ENCODE assay signal across 15 cellular contexts in genomic region chr12:52285172-52285745, GRCh38. TPM values are rescaled to one million over a fixed set of nuclear protein-coding genes. Genes with fewer than 3 reads are reported as not detected.
A peak's percentile ranks its signal among the peaks of the same experiment; 100 is the strongest.
DNase-seq lines count a peak whose midpoint lies in the region; TF ChIP-seq lines count a peak whose summit lies in the region.
"Had no signal": no experiment of that assay in that cellular context is flagged by ENCODE, and none has a peak within 500 bp of the region (broad histone marks: within the 10 kb centered on the region; RNA-seq: fewer than 3 reads in every experiment).

No MANE protein-coding gene starts in this region.

- intact Hi-C loops in PC-9 (cut with micrococcal nuclease; ENCODE audit: unreplicated experiment) = no loop called here

- H3K9ac ChIP-seq in endodermal cell (ENCODE audit: extremely low read depth, low read length, poor library complexity, severe bottlenecking) = no peak overlapping the region

- in situ Hi-C loops in GM13977 (cut with MboI; ENCODE audit: low pct_unique_long_range_greater_than_20kb, low sequenced_read_pairs, unreplicated experiment) = no loop called here

- DNase-seq in GM13977 (ENCODE audit: low spot score) (peak; percentile 11), PC-9 (peak in 1 of 2 experiments; percentile 83), endodermal cell (peak; percentile 10), renal cortical epithelial cell (ENCODE audit: low read depth) (peak; percentile 34), NCI-H2196 (lab: John Stamatoyannopoulos, UW; ENCODE audit: unreplicated experiment) (no peak), D341Med (ENCODE audit: low spot score) (no peak)
- no peak for DNase-seq in T-helper 2 cell treated with Interferon-gamma antibody and Interleukin-4, amounts not matched to agents 5 μg/mL and 100 μg/mL, for 36 hours (ENCODE audit: low spot score)
- no peak for DNase-seq in stimulated activated CD4-positive, alpha-beta T cell treated with anti-CD3 and anti-CD28 coated beads, Interleukin-12 subunit alpha, Interleukin-12 subunit beta, amount 100 ng/mL, for 4 hours
- DNase-seq: activated CD4-positive, alpha-beta T cell treated with anti-CD3 and anti-CD28 coated beads, Interleukin-2, amount 10 ng/mL, durations not matched to agents 24 days and 14 days; CD4-positive, CD25-positive, alpha-beta regulatory T cell; NCI-H2029 treated with DMSO at 0.1 percent for 48 hours; NCI-H748 treated with DMSO at 0.1 percent for 48 hours had no signal

- H3K27me3 ChIP-seq in PC-9 (ENCODE audit: insufficient read depth, low read depth) (no peaks in the 10 kb centered on the region), endodermal cell (ENCODE audit: control insufficient read depth, insufficient read depth, low read length, poor library complexity, severe bottlenecking) (no peaks in the 10 kb centered on the region)

- no peaks in the 10 kb centered on the region for H3K9me2 ChIP-seq in PC-9 (ENCODE audit: insufficient read depth)

- H3F3A ChIP-seq in PC-9 (ENCODE audit: insufficient read depth, low read depth) = peaks cover 38% of the 10 kb centered on the region

- TF ChIP-seq CTCF in GM13977 (IDR thresholded peaks at IDR 0.05; ENCODE audit: extremely low read depth, insufficient read depth, missing control alignments) (no peak), PC-9 (conservative IDR thresholded peaks at IDR 0.05) (no peak), endodermal cell (conservative IDR thresholded peaks at IDR 0.05) (no peak)

- no peak overlapping the region for H3K27ac Mint-ChIP-seq in endodermal cell
- no peak overlapping the region for H3K27ac Mint-ChIP-seq in T-helper 2 cell treated with Interferon-gamma antibody and Interleukin-4, amounts not matched to agents 5 μg/mL and 100 μg/mL, for 36 hours
- H3K27ac Mint-ChIP-seq: activated CD4-positive, alpha-beta T cell treated with anti-CD3 and anti-CD28 coated beads, Interleukin-2, amount 10 ng/mL, durations not matched to agents 24 days and 14 days; CD4-positive, CD25-positive, alpha-beta regulatory T cell had no signal

- CTCF ChIA-PET in PC-9 (lab: Charles Lee) = no interaction called here

- H3K36me3 ChIP-seq in PC-9 (ENCODE audit: low read depth) (0 out of 2 replicates have a peak, but pooled peaks cover 3% of the 10 kb centered on the region), endodermal cell (ENCODE audit: control insufficient read depth, insufficient read depth, low read length) (no peaks in the 10 kb centered on the region)

- H3K4me3 Mint-ChIP-seq in endodermal cell = no peak overlapping the region
- H3K4me3 Mint-ChIP-seq in T-helper 2 cell treated with Interferon-gamma antibody and Interleukin-4, amounts not matched to agents 5 μg/mL and 100 μg/mL, for 36 hours = no peak overlapping the region
- H3K4me3 Mint-ChIP-seq: activated CD4-positive, alpha-beta T cell treated with anti-CD3 and anti-CD28 coated beads, Interleukin-2, amount 10 ng/mL, durations not matched to agents 24 days and 14 days; CD4-positive, CD25-positive, alpha-beta regulatory T cell had no signal

- no peaks in the 10 kb centered on the region for H4K20me1 ChIP-seq in PC-9 (ENCODE audit: insufficient read depth)

- POLR2A ChIA-PET in PC-9 (lab: Charles Lee; ENCODE audit: unreplicated experiment) = no interaction called here

- no peak overlapping the region for H3K4me3 ChIP-seq in PC-9
- no peak overlapping the region for H3K4me3 ChIP-seq in endodermal cell (ENCODE audit: low read length)

- no TSS peak for BruUV-seq in PC-9 (replicated peaks; lab: Mats Ljungman, UMichigan)

- no peaks in the 10 kb centered on the region for H3K4me1 Mint-ChIP-seq in endodermal cell
- peaks cover 13% of the 10 kb centered on the region for H3K4me1 Mint-ChIP-seq in T-helper 2 cell treated with Interferon-gamma antibody and Interleukin-4, amounts not matched to agents 5 μg/mL and 100 μg/mL, for 36 hours (ENCODE audit: low read depth)
- H3K4me1 Mint-ChIP-seq: CD4-positive, CD25-positive, alpha-beta regulatory T cell had no signal

- H3K9me3 ChIP-seq in PC-9 (ENCODE audit: insufficient read depth, low read depth) (no peaks in the 10 kb centered on the region), endodermal cell (ENCODE audit: control insufficient read depth, low read length) (no peaks in the 10 kb centered on the region)

- peaks cover 61% of the 10 kb centered on the region for H3K4me1 ChIP-seq in PC-9 (replicated peaks; ENCODE audit: insufficient read depth)
- no peaks in the 10 kb centered on the region for H3K4me1 ChIP-seq in endodermal cell (ENCODE audit: control insufficient read depth, insufficient read depth, low read length)

- H2AFZ ChIP-seq in PC-9 = no peak overlapping the region

- no peaks in the 10 kb centered on the region for H3K9me3 Mint-ChIP-seq in endodermal cell
- H3K9me3 Mint-ChIP-seq in T-helper 2 cell treated with Interferon-gamma antibody and Interleukin-4, amounts not matched to agents 5 μg/mL and 100 μg/mL, for 36 hours = no peaks in the 10 kb centered on the region
- H3K9me3 Mint-ChIP-seq: activated CD4-positive, alpha-beta T cell treated with anti-CD3 and anti-CD28 coated beads, Interleukin-2, amount 10 ng/mL, durations not matched to agents 24 days and 14 days had no signal

- WGBS in endodermal cell (ENCODE audit: insufficient coverage in 1 of 2, insufficient read length in 1 of 2), 2 experiments = 86 to 100% methylated on average over 1 to 2 of the region's 2 CpGs

- H3K27ac ChIP-seq in PC-9 = peak overlapping the region; percentile 50
- no peak overlapping the region for H3K27ac ChIP-seq in endodermal cell (ENCODE audit: low read depth, low read length)

- H3K79me2 ChIP-seq in PC-9 (ENCODE audit: low read depth) = peaks cover 3% of the 10 kb centered on the region; the same call in 1 of the 2 replicates

- peaks cover 5% of the 10 kb centered on the region for H3K27me3 Mint-ChIP-seq in endodermal cell (ENCODE audit: insufficient read depth)
- H3K27me3 Mint-ChIP-seq in T-helper 2 cell treated with Interferon-gamma antibody and Interleukin-4, amounts not matched to agents 5 μg/mL and 100 μg/mL, for 36 hours (ENCODE audit: low read depth) = no peaks in the 10 kb centered on the region

- H3K4me2 ChIP-seq in PC-9 = peak overlapping the region; percentile 66

- no peaks in the 10 kb centered on the region for H3K36me3 Mint-ChIP-seq in endodermal cell (ENCODE audit: low read depth)
- no peaks in the 10 kb centered on the region for H3K36me3 Mint-ChIP-seq in T-helper 2 cell treated with Interferon-gamma antibody and Interleukin-4, amounts not matched to agents 5 μg/mL and 100 μg/mL, for 36 hours (ENCODE audit: low read depth)
- H3K36me3 Mint-ChIP-seq: CD4-positive, CD25-positive, alpha-beta regulatory T cell had no signal

RNA-seq across cellular contexts. Expression of gene KRT81, which starts 6.1 kb away (rescaled TPM):
- total RNA-seq in PC-9 (2021) (2.5 and 4.3 TPM in 2 replicates), endodermal cell (not detected), renal cortical epithelial cell (48.3 TPM in 1 of 2 replicates, not detected in the other)
- polyA plus RNA-seq in endodermal cell (2013, experiment 1 of 2) = not detected
- not detected for polyA plus RNA-seq in endodermal cell (2013, experiment 2 of 2)
- total RNA-seq: activated CD4-positive, alpha-beta T cell treated with anti-CD3 and anti-CD28 coated beads, Interleukin-2, amount 10 ng/mL, durations not matched to agents 24 days and 14 days; CD4-positive, CD25-positive, alpha-beta regulatory T cell; posterior vena cava had no signal
- polyA plus RNA-seq: CD4-positive, CD25-positive, alpha-beta regulatory T cell had no signal

RNA-seq across cellular contexts. Expression of gene KRT86, which starts 10.8 kb away (rescaled TPM):
- total RNA-seq in PC-9 (2021) (2.7 and 5.7 TPM in 2 replicates), endodermal cell (not detected), renal cortical epithelial cell (0.05 and 2.4 TPM in 2 replicates)
- polyA plus RNA-seq in endodermal cell (2013, experiment 1 of 2) = not detected
- polyA plus RNA-seq in endodermal cell (2013, experiment 2 of 2) = not detected
- total RNA-seq: CD4-positive, CD25-positive, alpha-beta regulatory T cell; posterior vena cava had no signal

RNA-seq across cellular contexts. Expression of gene KRT83, which starts 35.9 kb away (rescaled TPM):
- total RNA-seq in PC-9 (2021) = 0.43 TPM in 1 of 2 replicates, not detected in the other
- total RNA-seq in endodermal cell = not detected
- polyA plus RNA-seq in endodermal cell (2013, experiment 1 of 2) = not detected
- polyA plus RNA-seq in endodermal cell (2013, experiment 2 of 2) = not detected
- not detected in 2 replicates for total RNA-seq in renal cortical epithelial cell
- total RNA-seq: activated CD4-positive, alpha-beta T cell treated with anti-CD3 and anti-CD28 coated beads, Interleukin-2, amount 10 ng/mL, durations not matched to agents 24 days and 14 days; CD4-positive, CD25-positive, alpha-beta regulatory T cell; kidney epithelial cell; posterior vena cava had no signal
- polyA plus RNA-seq: adipose tissue; CD4-positive, CD25-positive, alpha-beta regulatory T cell had no signal

RNA-seq across cellular contexts. Expression of gene KRT7, which starts 52.2 kb away (rescaled TPM):
- 3,783 and 4,555 TPM in 2 replicates for total RNA-seq in PC-9 (2021)
- total RNA-seq in endodermal cell = 1 to 10 TPM in 1 of 2 donors, not detected in 1; 1.5 TPM
- polyA plus RNA-seq in endodermal cell (2013, experiment 1 of 2) = 1.6 TPM
- polyA plus RNA-seq in endodermal cell (2013, experiment 2 of 2) = 0.37 TPM
- total RNA-seq in renal cortical epithelial cell = 124 and 2,408 TPM in 2 replicates
- total RNA-seq: CD4-positive, CD25-positive, alpha-beta regulatory T cell had no signal

Comparison
In these comparisons a context has a peak if more than half of its experiments do, and no peak if none do; other contexts are left out.
1. DNase-seq: peak in GM13977 (single experiment), endodermal cell (single experiment) and renal cortical epithelial cell (single experiment); none in NCI-H2196 (single experiment), D341Med (single experiment), T-helper 2 cell treated with Interferon-gamma antibody and Interleukin-4, amounts not matched to agents 5 μg/mL and 100 μg/mL, for 36 hours (single experiment) and stimulated activated CD4-positive, alpha-beta T cell treated with anti-CD3 and anti-CD28 coated beads, Interleukin-12 subunit alpha, Interleukin-12 subunit beta, amount 100 ng/mL, for 4 hours (single experiment).